In genomic region chr6:2396292-2396691, GRCh38 we compare ENCODE assay signal across 23 cellular contexts.
DNase-seq lines count a peak whose midpoint lies in the region; ATAC-seq, FAIRE-seq and TF ChIP-seq lines count a peak whose summit lies in the region.
"Had no signal": no experiment of that assay in that cellular context is flagged by ENCODE, and none has a peak within 500 bp of the region (broad histone marks: within the 10 kb centered on the region; RNA-seq: fewer than 3 reads in every experiment).

No MANE protein-coding gene starts in this region.

- TF ChIP-seq POLR2A in K562 (conservative IDR thresholded peaks at IDR 0.05) = no peak

- H4K8ac ChIP-seq in mesendoderm (ENCODE audit: low read depth, low read length) = no peak overlapping the region

- no peak for TF ChIP-seq RAD21 in K562 (CRISPR knock-in tag; conservative IDR thresholded peaks at IDR 0.05 in 1 of 2, IDR thresholded peaks at IDR 0.05 in 1 of 2)

- no TSS peak for BruUV-seq in K562 (replicated peaks; lab: Mats Ljungman, UMichigan)

- TF ChIP-seq EP300 in K562 (IDR thresholded peaks at IDR 0.05; ENCODE audit: low read length) = no peak

- no peak overlapping the region for H3K27ac ChIP-seq in K562 (ENCODE audit: extremely low read depth, low read depth, low read length)
- no peak overlapping the region for H3K27ac ChIP-seq in mesendoderm (ENCODE audit: low read depth, low read length)
- H3K27ac ChIP-seq: epithelial cell of prostate, hepatocyte, neural progenitor cell, testis had no signal

- POLR2A ChIA-PET in K562 (lab: Yijun Ruan, JAX) = interaction anchor here (0.7 kb wide), 2 partner anchors 12 to 42 kb away, joined by 3 to 4 read pairs; no protein-coding TSS in a partner anchor

- in situ Hi-C loops in K562 (cut with MboI) = no loop called here

- H2AFZ ChIP-seq in K562 (ENCODE audit: low read depth, low read length) = no peak overlapping the region
- H2AFZ ChIP-seq: hepatocyte, neural progenitor cell had no signal

- H3K23ac ChIP-seq in mesendoderm (ENCODE audit: low read length) = no peak overlapping the region

- H2AK5ac ChIP-seq in mesendoderm (ENCODE audit: low read length) = no peak overlapping the region

- 0 out of 6 replicates have a peak, but pooled peaks of 1 of the 3 experiments have one; percentile 1 for TF ChIP-seq CTCF in K562 (IDR thresholded peaks at IDR 0.05 in 2 of 3, conservative IDR thresholded peaks at IDR 0.05 in 1 of 3; ENCODE audit: insufficient read depth in 2 of 3, low read depth in 1 of 3, low read length in 3 of 3)

- no peak for FAIRE-seq in K562 (lab: Jason Lieb, UNC)
- FAIRE-seq: frontal cortex, islet of Langerhans had no signal

- WGBS in K562 (ENCODE audit: insufficient coverage, low coverage, missing lambda C conversion rate) = 0% methylated on average over 4 of the region's 4 CpGs
- WGBS in mesendoderm (ENCODE audit: extremely low coverage, insufficient coverage, low lambda C conversion rate) = no CpG with 5 or more reads among the region's 4 CpGs

- H3K9me3 ChIP-seq in K562 (replicated peaks; ENCODE audit: control insufficient read depth, insufficient read depth, low read depth, low read length) = no peaks in the 10 kb centered on the region
- H3K9me3 ChIP-seq: testis had no signal

- H3K4me1 ChIP-seq in K562 (replicated peaks in 1 of 2; ENCODE audit: control insufficient read depth in 2 of 2, insufficient read depth in 2 of 2, low read length in 2 of 2) = no peaks in the 10 kb centered on the region
- no peaks in the 10 kb centered on the region for H3K4me1 ChIP-seq in mesendoderm (ENCODE audit: control insufficient read depth, low read depth, low read length)
- H3K4me1 ChIP-seq: neural progenitor cell, testis had no signal

- H3K56ac ChIP-seq in mesendoderm (ENCODE audit: low read length) = no peak overlapping the region

- H4K20me1 ChIP-seq in K562 (replicated peaks; ENCODE audit: control insufficient read depth, insufficient read depth, low read length) = no peaks in the 10 kb centered on the region

- peak; percentile 21 for DNase-seq in H4 (ENCODE audit: low spot score)
- DNase-seq in Jurkat, Clone E6-1 (ENCODE audit: low read depth, low spot score) = peak; percentile 10
- DNase-seq in K562 (ENCODE audit: extremely low read depth in 1 of 4, low spot score in 3 of 4) = no peak
- DNase-seq in mesendoderm = peak; percentile 27
- DNase-seq in GM19238 (ENCODE audit: insufficient read length, low spot score) = no peak
- no peak for DNase-seq in NCI-H526 treated with DMSO at 0.1 percent for 48 hours (lab: John Stamatoyannopoulos, UW)
- DNase-seq in activated naive CD4-positive, alpha-beta T cell (lab: John Stamatoyannopoulos, UW) = no peak
- DNase-seq: activated CD4-positive, CD25-positive, alpha-beta regulatory T cell treated with anti-CD3 and anti-CD28 coated beads, Interleukin-2, amount 50 U/mL, for 72 hours; activated naive CD4-positive, alpha-beta T cell treated with anti-CD3 and anti-CD28 coated beads, Interleukin-2, amount 50 U/mL, for 16 hours; activated T-cell treated with anti-CD3 and anti-CD28 coated beads, Interleukin-2, amount 50 U/mL, for 4 hours; CD4-positive, CD25-positive, alpha-beta regulatory T cell; GDM1; NCI-H82; OCI-M1; Right ventricle myocardium superior; stimulated activated CD4-positive, alpha-beta T cell treated with anti-CD3 and anti-CD28 coated beads, Interleukin-1b, Interleukin-23, amount 100 ng/mL, for 48 hours; stimulated activated naive CD4-positive, alpha-beta T cell; testis had no signal

- H3K4ac ChIP-seq in mesendoderm (ENCODE audit: low read depth, low read length) = no peak overlapping the region

- intact Hi-C loops in K562 (cut with micrococcal nuclease) = no loop called here

- no peak overlapping the region for H3K4me2 ChIP-seq in K562 (ENCODE audit: insufficient read depth, low read length)
- H3K4me2 ChIP-seq in mesendoderm (ENCODE audit: low read length) = no peak overlapping the region
- H3K4me2 ChIP-seq: hepatocyte, neural progenitor cell had no signal

- H3K27me3 ChIP-seq in K562 (ENCODE audit: control insufficient read depth in 2 of 2, insufficient read depth in 2 of 2, low read length in 2 of 2) (peaks cover 5 to 22% of the 10 kb centered on the region in 2 experiments; a peak in 3 of 5 replicates), mesendoderm (ENCODE audit: insufficient read depth, low read length, poor library complexity) (no peaks in the 10 kb centered on the region)
- H3K27me3 ChIP-seq: hepatocyte, neural progenitor cell, testis had no signal

- ATAC-seq in K562 = no peak
- ATAC-seq: activated T-cell treated with anti-CD3 and anti-CD28 coated beads, Interleukin-2, amount 50 U/mL, for 4 hours had no signal

- H3K9ac ChIP-seq in K562 (ENCODE audit: insufficient read depth in 1 of 2, low read depth in 2 of 2, low read length in 2 of 2) (no peak overlapping the region), mesendoderm (ENCODE audit: low read length) (no peak overlapping the region)
- H3K9ac ChIP-seq: neural progenitor cell had no signal

- no peak overlapping the region for H3K18ac ChIP-seq in mesendoderm (ENCODE audit: low read length)

- no peaks in the 10 kb centered on the region for H3K36me3 ChIP-seq in K562 (ENCODE audit: control insufficient read depth, insufficient read depth, low read length)
- no peaks in the 10 kb centered on the region for H3K36me3 ChIP-seq in mesendoderm (ENCODE audit: control insufficient read depth, insufficient read depth, low read length)
- H3K36me3 ChIP-seq: neural progenitor cell had no signal

- no peak overlapping the region for H2BK120ac ChIP-seq in mesendoderm (ENCODE audit: low read depth, low read length)

- no peak overlapping the region for H3K4me3 ChIP-seq in Jurkat, Clone E6-1 (ENCODE audit: low read length)
- H3K4me3 ChIP-seq in K562 (no peak overlapping the region), mesendoderm (ENCODE audit: low read length) (no peak overlapping the region)
- H3K4me3 ChIP-seq: hepatocyte, neural progenitor cell, testis had no signal

- no peak overlapping the region for H2BK5ac ChIP-seq in mesendoderm (ENCODE audit: low read length)

- H3K79me1 ChIP-seq in mesendoderm (ENCODE audit: low read length) = no peaks in the 10 kb centered on the region

- no peak overlapping the region for H4K5ac ChIP-seq in mesendoderm (ENCODE audit: low read length)

- CTCF ChIA-PET in K562 (lab: Yijun Ruan, JAX; ENCODE audit: low intra/inter-chr PET ratio) = interaction anchor here (0.6 to 0.7 kb wide), 2 partner anchors 50 to 54 kb away, joined by 3 to 5 read pairs; no protein-coding TSS in a partner anchor

- no peak overlapping the region for H2BK15ac ChIP-seq in mesendoderm (replicated peaks; ENCODE audit: low read depth)

- H3K79me2 ChIP-seq in K562 (ENCODE audit: control insufficient read depth, insufficient read depth, low read length) (no peaks in the 10 kb centered on the region), mesendoderm (ENCODE audit: control insufficient read depth, insufficient read depth, low read length) (no peaks in the 10 kb centered on the region)
- H3K79me2 ChIP-seq: hepatocyte had no signal

- H3K9me1 ChIP-seq in K562 (ENCODE audit: control insufficient read depth, insufficient read depth, low read length) = no peaks in the 10 kb centered on the region

TF ChIP-seq in K562, 482 proteins besides CTCF, POLR2A, EP300 and RAD21:
- TF ChIP-seq ZNF384 (IDR thresholded peaks at IDR 0.05; ENCODE audit: low read depth, low read length) (0 out of 2 replicates have a peak, but pooled peaks have one; percentile 55), CBX3 (IDR thresholded peaks at IDR 0.05; ENCODE audit: borderline replicate concordance in 1 of 2, low read length in 2 of 2) (no peak)

Comparison
In these comparisons a context has a peak if more than half of its experiments do, and no peak if none do; other contexts are left out.
1. DNase-seq: peak in H4 (single experiment), Jurkat, Clone E6-1 (single experiment) and mesendoderm (single experiment); none in K562 (0 of 4), GM19238 (single experiment), NCI-H526 treated with DMSO at 0.1 percent for 48 hours (single experiment) and activated naive CD4-positive, alpha-beta T cell (0 of 4).